In genomic region chr12:111414711-111415252, GRCh38 we compare ENCODE assay signal across 1 cellular context.
TF ChIP-seq lines count a peak whose summit lies in the region.

No MANE protein-coding gene starts in this region.

TF ChIP-seq in SK-N-SH treated with all-trans-retinoic acid at 6 μM for 48 hours, 23 proteins besides CTCF, POLR2A, EP300 and RAD21 (continued from another document):
- no peak for TF ChIP-seq BACH2 (CRISPR knock-in tag; IDR thresholded peaks at IDR 0.05; ENCODE audit: borderline replicate concordance)
- no peak for TF ChIP-seq ZFP30 (CRISPR knock-in tag; IDR thresholded peaks at IDR 0.05)
- TF ChIP-seq ZC3H10 (CRISPR knock-in tag; IDR thresholded peaks at IDR 0.05): no peak
